Comparison of ENCODE assay signal across 8 cellular contexts in genomic region chr15:82108489-82109078, GRCh38.
A peak's percentile ranks its signal among the peaks of the same experiment; 100 is the strongest.
DNase-seq lines count a peak whose midpoint lies in the region; ATAC-seq and TF ChIP-seq lines count a peak whose summit lies in the region.

No MANE protein-coding gene starts in this region.

- POLR2A ChIA-PET in HEK293T (lab: Yijun Ruan, JAX): interaction anchor here (0.7 kb wide), 1 partner anchor 35 kb away, joined by 3 read pairs; no protein-coding TSS in a partner anchor

- H3K4me2 ChIP-seq in mammary epithelial cell (ENCODE audit: insufficient read depth, low read depth, low read length): no peak overlapping the region

- BruUV-seq in mammary epithelial cell (replicated peaks; lab: Mats Ljungman, UMichigan): no TSS peak

- H3K27me3 ChIP-seq in mammary epithelial cell (ENCODE audit: insufficient read depth, low read length) (no peaks in the 10 kb centered on the region), right lobe of liver (no peaks in the 10 kb centered on the region)

- no peak overlapping the region for H2AFZ ChIP-seq in mammary epithelial cell (ENCODE audit: low read depth, low read length)

- CTCF ChIA-PET in HEK293T (lab: Yijun Ruan, JAX) (interaction anchor here (0.5 to 1.5 kb wide), 22 partner anchors 9 to 674 kb away, joined by 3 to 15 read pairs (median 4); no protein-coding TSS in a partner anchor), mammary epithelial cell (lab: Charles Lee; ENCODE audit: low non-redundant PET) (interaction anchor here (0.5 to 1.1 kb wide), 10 partner anchors 8 to 90 kb away, joined by 3 to 32 read pairs (median 4); partner anchors contain the start of gene MEX3B)

- no peak overlapping the region for H3K4me3 ChIP-seq in GM12865 (ENCODE audit: low read depth, low read length)
- no peak overlapping the region for H3K4me3 ChIP-seq in NB4 (ENCODE audit: low read depth, low read length)
- H3K4me3 ChIP-seq in mammary epithelial cell (replicated peaks in 1 of 3; ENCODE audit: insufficient read depth in 1 of 3, low read depth in 2 of 3, low read length in 3 of 3): no peak overlapping the region
- no peak overlapping the region for H3K4me3 ChIP-seq in right lobe of liver

- ATAC-seq in right lobe of liver: peak; percentile 99 to 100 (median 100)
- ATAC-seq in GM18870 (IDR thresholded peaks at IDR 0.05; ENCODE audit: unreplicated experiment): no peak

- no peaks in the 10 kb centered on the region for H3K79me2 ChIP-seq in mammary epithelial cell (ENCODE audit: insufficient read depth, low read length)

- no peak overlapping the region for H3K9ac ChIP-seq in mammary epithelial cell (ENCODE audit: insufficient read depth, low read length)

- H3K9me3 ChIP-seq in mammary epithelial cell (replicated peaks; ENCODE audit: insufficient read depth, low read length): no peaks in the 10 kb centered on the region
- no peaks in the 10 kb centered on the region for H3K9me3 ChIP-seq in right lobe of liver

- intact Hi-C loops in mammary epithelial cell (cut with micrococcal nuclease) (loop anchor here (1.0 kb wide), 3 partner anchors 31 to 628 kb away; no protein-coding TSS in a partner anchor), right lobe of liver (cut with DNase I) (loop anchor here in 1 of 2 donors (5.0 kb wide), 1 partner anchor 34 kb away; no protein-coding TSS in a partner anchor)

- in situ Hi-C loops in mammary epithelial cell (cut with MboI; ENCODE audit: low sequenced_read_pairs in 2 of 2): no loop called here

- H4K20me1 ChIP-seq in mammary epithelial cell (ENCODE audit: insufficient read depth, low read length): no peaks in the 10 kb centered on the region

- H3K36me3 ChIP-seq in mammary epithelial cell (ENCODE audit: insufficient read depth, low read length): no peaks in the 10 kb centered on the region
- no peaks in the 10 kb centered on the region for H3K36me3 ChIP-seq in right lobe of liver

- WGBS in mammary epithelial cell (ENCODE audit: low coverage, missing lambda C conversion rate): 33% methylated on average over 9 of the region's 9 CpGs
- 25% methylated on average over 9 of the region's 9 CpGs for WGBS in right lobe of liver (ENCODE audit: insufficient coverage, low coverage, low lambda C conversion rate, missing lambda C conversion rate)

- DNase-seq in GM12865 (ENCODE audit: low read depth) (peak; percentile 63), HEK293T (ENCODE audit: extremely low spot score) (peak; percentile 86), NB4 (ENCODE audit: low read depth) (peak; percentile 59), mammary epithelial cell (peak; percentile 57), right lobe of liver (peak; percentile 75 to 83 (median 78))
- peak; percentile 21 to 63 (median 43) for DNase-seq in activated CD4-positive, CD25-positive, alpha-beta regulatory T cell (lab: John Stamatoyannopoulos, UW)
- peak; percentile 54 to 68 for DNase-seq in stimulated activated CD8-positive, alpha-beta memory T cell treated with anti-CD3 and anti-CD28 coated beads, Interleukin-2, amount 100 ng/mL, for 48 hours (ENCODE audit: low read depth in 2 of 2)

- peaks cover 13% of the 10 kb centered on the region for H3K4me1 ChIP-seq in mammary epithelial cell (ENCODE audit: insufficient read depth, low read length)
- peaks cover 0 to 2% (median 0%) of the 10 kb centered on the region in 4 donors for H3K4me1 ChIP-seq in right lobe of liver

- H3K27ac ChIP-seq in mammary epithelial cell (ENCODE audit: insufficient read depth, low read depth, low read length) (no peak overlapping the region), right lobe of liver (no peak overlapping the region)

- dilution Hi-C loops in mammary epithelial cell (cut with HindIII; ENCODE audit: low sequenced_read_pairs): no loop called here

- TF ChIP-seq CTCF in GM12865 (IDR thresholded peaks at IDR 0.05; ENCODE audit: insufficient read depth, low read depth, low read length, missing control alignments) (peak; percentile 89), NB4 (IDR thresholded peaks at IDR 0.05; ENCODE audit: low read depth, low read length) (peak; percentile 88), mammary epithelial cell (conservative IDR thresholded peaks at IDR 0.05 in 1 of 2, IDR thresholded peaks at IDR 0.05 in 1 of 2; ENCODE audit: extremely low read depth in 1 of 2, insufficient read depth in 1 of 2, low read depth in 1 of 2, low read length in 2 of 2) (peak; percentile 93 to 97), right lobe of liver (IDR thresholded peaks at IDR 0.05) (peak; percentile 90 to 94 (median 92))

- TF ChIP-seq POLR2A in NB4 (IDR thresholded peaks at IDR 0.05; ENCODE audit: extremely low read depth, insufficient read length): no peak
- no peak for TF ChIP-seq POLR2A in right lobe of liver (IDR thresholded peaks at IDR 0.05)

TF ChIP-seq in HEK293T, 16 proteins besides CTCF, POLR2A, EP300 and RAD21:
- TF ChIP-seq L3MBTL2 (conservative IDR thresholded peaks at IDR 0.05) (no peak), SUZ12 (IDR thresholded peaks at IDR 0.05) (no peak), FOXM1 (IDR thresholded peaks at IDR 0.05; ENCODE audit: borderline replicate concordance) (no peak), TARDBP (IDR thresholded peaks at IDR 0.05) (no peak), FOXK2 (IDR thresholded peaks at IDR 0.05) (no peak), LEF1 (IDR thresholded peaks at IDR 0.05; ENCODE audit: borderline replicate concordance) (no peak), PKNOX1 (IDR thresholded peaks at IDR 0.05) (no peak), NFRKB (IDR thresholded peaks at IDR 0.05) (no peak), FOXA1 (IDR thresholded peaks at IDR 0.05) (no peak)
